25 cellular contexts compared by ENCODE assay signal in the genomic region with DNA sequence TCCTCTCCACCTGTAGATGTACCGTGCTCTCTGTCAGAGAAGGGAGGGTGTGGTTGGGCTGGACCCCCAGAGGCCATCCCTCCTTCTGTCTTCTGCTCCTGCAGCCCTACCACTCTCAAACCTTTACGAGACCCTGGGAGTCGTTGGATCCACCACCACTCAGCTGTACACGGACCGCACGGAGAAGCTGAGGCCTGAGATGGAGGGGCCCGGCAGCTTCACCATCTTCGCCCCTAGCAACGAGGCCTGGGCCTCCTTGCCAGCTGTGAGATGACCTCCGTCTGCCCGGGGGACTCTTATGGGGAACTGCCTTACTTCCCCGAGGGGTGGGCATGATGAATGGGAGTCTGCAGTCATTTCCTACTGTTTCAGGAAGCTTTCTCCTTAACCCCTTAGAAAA. TPM values are rescaled to one million over a fixed set of nuclear protein-coding genes. Genes with fewer than 3 reads are reported as not detected.
DNase-seq lines count a peak whose midpoint lies in the region; ATAC-seq and TF ChIP-seq lines count a peak whose summit lies in the region.
"Had no signal": no experiment of that assay in that cellular context is flagged by ENCODE, and none has a peak within 500 bp of the region (broad histone marks: within the 10 kb centered on the region; RNA-seq: fewer than 3 reads in every experiment).

No MANE protein-coding gene starts in this region.

- no peak overlapping the region for H4K8ac ChIP-seq in neuronal stem cell (ENCODE audit: low read depth, low read length)

- DNase-seq in RWPE2 (ENCODE audit: low spot score) (peak; percentile 51), neuronal stem cell (ENCODE audit: low spot score) (no peak), tibial artery (peak; percentile 20 to 60), NOMO-1 treated with DMSO at 0.1 percent for 48 hours (lab: John Stamatoyannopoulos, UW; ENCODE audit: unreplicated experiment) (no peak), glomerular visceral epithelial cell (ENCODE audit: extremely low spot score) (no peak), GM03348 (ENCODE audit: low spot score) (no peak)
- DNase-seq: BE2C, Calu3, DMS153, DND-41, H9, IMR-90, KG1, MG63, NCI-H1105 treated with DMSO at 0.1 percent for 48 hours, NCI-H146, NCI-H1930, NCI-H446, NCI-H524 treated with DMSO at 0.1 percent for 48 hours, NCI-H774, PC-3, SHP77 had no signal

- H2BK15ac ChIP-seq in neuronal stem cell (ENCODE audit: low read length): no peak overlapping the region

- no peak overlapping the region for H3K27ac ChIP-seq in BLaER1 treated with 17β-estradiol and CSF1 and Interleukin-3, amounts not matched to agents 10 nM and 100 nM
- H3K27ac ChIP-seq in RWPE2 (ENCODE audit: poor library complexity, severe bottlenecking): peak overlapping the region; percentile 75
- H3K27ac ChIP-seq in neuronal stem cell (replicated peaks; ENCODE audit: low read length): no peak overlapping the region
- H3K27ac ChIP-seq in tibial artery: peak overlapping the region in 1 of 2 donors; percentile 1

- H2BK120ac ChIP-seq in neuronal stem cell (ENCODE audit: low read depth, low read length): no peak overlapping the region

- intact Hi-C loops in tibial artery (cut with DNase I; ENCODE audit: low total_unique reads): no loop called here

- H3K36me3 ChIP-seq in BLaER1 treated with 17β-estradiol and CSF1 and Interleukin-3, amounts not matched to agents 10 nM and 100 nM: no peaks in the 10 kb centered on the region
- H3K36me3 ChIP-seq in RWPE2 (ENCODE audit: low read depth) (peaks cover 100% of the 10 kb centered on the region), neuronal stem cell (replicated peaks in 1 of 2; ENCODE audit: control insufficient read depth in 2 of 2, insufficient read depth in 2 of 2, low read length in 2 of 2) (no peaks in the 10 kb centered on the region), tibial artery (peaks cover 0 to 50% (median 47%) of the 10 kb centered on the region in 3 donors)
- H3K36me3 ChIP-seq: BE2C had no signal

- no peaks in the 10 kb centered on the region for H3K79me1 ChIP-seq in neuronal stem cell (ENCODE audit: low read depth, low read length)

- no peak overlapping the region for H2AFZ ChIP-seq in neuronal stem cell (ENCODE audit: low read length)
- H2AFZ ChIP-seq: GM23338 had no signal

- no peak overlapping the region for H2BK12ac ChIP-seq in neuronal stem cell (ENCODE audit: low read length)

- H3K4me1 ChIP-seq in BLaER1 treated with 17β-estradiol and CSF1 and Interleukin-3, amounts not matched to agents 10 nM and 100 nM: peaks cover 65 to 92% (median 68%) of the 10 kb centered on the region in 10 experiments
- H3K4me1 ChIP-seq in RWPE2 (ENCODE audit: insufficient read depth, poor library complexity, severe bottlenecking) (peaks cover 1% of the 10 kb centered on the region), neuronal stem cell (ENCODE audit: control insufficient read depth in 2 of 2, insufficient read depth in 1 of 2, low read depth in 1 of 2, low read length in 2 of 2) (peaks cover 0 to 2% of the 10 kb centered on the region in 2 donors), tibial artery (peaks cover 0 to 7% (median 2%) of the 10 kb centered on the region in 4 donors)
- H3K4me1 ChIP-seq: BE2C had no signal

- peaks cover 0 to 16% (median 0%) of the 10 kb centered on the region in 11 experiments; a peak in 6 of 22 replicates for H3K27me3 ChIP-seq in BLaER1 treated with 17β-estradiol and CSF1 and Interleukin-3, amounts not matched to agents 10 nM and 100 nM
- H3K27me3 ChIP-seq in RWPE2 (ENCODE audit: insufficient read depth, poor library complexity, severe bottlenecking) (no peaks in the 10 kb centered on the region), neuronal stem cell (ENCODE audit: control insufficient read depth in 3 of 3, insufficient read depth in 3 of 3, low read depth in 1 of 3, low read length in 3 of 3) (peaks cover 0 to 9% (median 0%) of the 10 kb centered on the region in 3 experiments), tibial artery (no peaks in the 10 kb centered on the region)
- H3K27me3 ChIP-seq: BE2C, MG63 had no signal

- no peak for ATAC-seq in RWPE2 (ENCODE audit: low read depth)
- ATAC-seq: A549, GM23338, PC-3 had no signal

- peak overlapping the region; percentile 7 for H3K18ac ChIP-seq in neuronal stem cell (ENCODE audit: low read length)

- H3K4ac ChIP-seq in neuronal stem cell (ENCODE audit: low read length): no peak overlapping the region

- H3K4me2 ChIP-seq in BLaER1 treated with 17β-estradiol and CSF1 and Interleukin-3, amounts not matched to agents 10 nM and 100 nM: peak overlapping the region; percentile 69 to 93 (median 79); a peak in 21 of 22 replicates
- no peak overlapping the region for H3K4me2 ChIP-seq in neuronal stem cell (ENCODE audit: insufficient read depth, low read length, poor library complexity, severe bottlenecking)
- H3K4me2 ChIP-seq: A549, GM23338 had no signal

- H3K14ac ChIP-seq in neuronal stem cell (ENCODE audit: low read length): no peak overlapping the region

- H2AK5ac ChIP-seq in neuronal stem cell (ENCODE audit: low read depth, low read length): no peak overlapping the region

- no peak overlapping the region for H4K91ac ChIP-seq in neuronal stem cell (ENCODE audit: low read depth, low read length, poor library complexity)

- no peak overlapping the region for H3K9ac ChIP-seq in BLaER1 treated with 17β-estradiol and CSF1 and Interleukin-3, amounts not matched to agents 10 nM and 100 nM
- no peak overlapping the region for H3K9ac ChIP-seq in neuronal stem cell (ENCODE audit: low read depth, low read length, poor library complexity)

- no peak overlapping the region for H2BK5ac ChIP-seq in neuronal stem cell (ENCODE audit: low read length)

- no peak for TF ChIP-seq CTCF in RWPE2 (IDR thresholded peaks at IDR 0.05; ENCODE audit: poor library complexity, severe bottlenecking)
- no peak for TF ChIP-seq CTCF in tibial artery (IDR thresholded peaks at IDR 0.05)

- H4K20me1 ChIP-seq in BLaER1 treated with 17β-estradiol and CSF1 and Interleukin-3, amounts not matched to agents 10 nM and 100 nM: no peaks in the 10 kb centered on the region; a peak in 1 of 22 replicates

- no peaks in the 10 kb centered on the region for H3K9me3 ChIP-seq in BLaER1 treated with 17β-estradiol and CSF1 and Interleukin-3, amounts not matched to agents 10 nM and 100 nM (replicated peaks in 1 of 11)
- H3K9me3 ChIP-seq in RWPE2 (ENCODE audit: severe bottlenecking): no peaks in the 10 kb centered on the region
- H3K9me3 ChIP-seq in neuronal stem cell (replicated peaks in 1 of 2; ENCODE audit: control insufficient read depth in 2 of 2, insufficient read depth in 1 of 2, low read depth in 1 of 2, low read length in 2 of 2): no peaks in the 10 kb centered on the region
- no peaks in the 10 kb centered on the region for H3K9me3 ChIP-seq in tibial artery
- H3K9me3 ChIP-seq: A549, BE2C, MG63 had no signal

- H3K4me3 ChIP-seq in BLaER1 treated with 17β-estradiol and CSF1 and Interleukin-3, amounts not matched to agents 10 nM and 100 nM: no peak overlapping the region
- H3K4me3 ChIP-seq in RWPE2 (ENCODE audit: severe bottlenecking) (no peak overlapping the region), neuronal stem cell (ENCODE audit: low read length in 2 of 2) (no peak overlapping the region), tibial artery (no peak overlapping the region)
- H3K4me3 ChIP-seq: A549, GM23338, MG63 had no signal

- WGBS in neuronal stem cell (ENCODE audit: extremely low coverage in 2 of 2, insufficient read length in 2 of 2, insufficient replicate concordance in 1 of 2), 2 donors: no CpG with 5 or more reads among the region's 12 CpGs

- H3K23ac ChIP-seq in neuronal stem cell (ENCODE audit: low read depth, low read length, poor library complexity): no peak overlapping the region

RNA-seq across cellular contexts. Expression of gene TGFBI, which starts 17.4 kb away (rescaled TPM):
- polyA plus RNA-seq in neuronal stem cell (2013, experiment 1 of 2): 6.5 TPM
- 6.3 TPM for polyA plus RNA-seq in neuronal stem cell (2013, experiment 2 of 2)

Comparison
In these comparisons a context has a peak if more than half of its experiments do, and no peak if none do; other contexts are left out.
1. DNase-seq: peak in RWPE2 (single experiment) and tibial artery (2 of 2); none in neuronal stem cell (single experiment), NOMO-1 treated with DMSO at 0.1 percent for 48 hours (single experiment), glomerular visceral epithelial cell (single experiment) and GM03348 (single experiment).